9 cellular contexts compared by ENCODE assay signal in the genomic region with DNA sequence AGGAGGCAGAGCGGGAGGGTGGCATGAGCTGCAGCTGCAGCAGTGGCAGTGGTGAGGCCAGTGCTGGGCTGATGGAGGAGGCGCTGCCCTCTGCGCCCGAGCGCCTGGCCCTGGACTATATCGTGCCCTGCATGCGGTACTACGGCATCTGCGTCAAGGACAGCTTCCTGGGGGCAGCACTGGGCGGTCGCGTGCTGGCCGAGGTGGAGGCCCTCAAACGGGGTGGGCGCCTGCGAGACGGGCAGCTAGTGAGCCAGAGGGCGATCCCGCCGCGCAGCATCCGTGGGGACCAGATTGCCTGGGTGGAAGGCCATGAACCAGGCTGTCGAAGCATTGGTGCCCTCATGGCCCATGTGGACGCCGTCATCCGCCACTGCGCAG. TPM values are rescaled to one million over a fixed set of nuclear protein-coding genes. Genes with fewer than 3 reads are reported as not detected.
DNase-seq lines count a peak whose midpoint lies in the region; ATAC-seq and TF ChIP-seq lines count a peak whose summit lies in the region.
"Had no signal": no experiment of that assay in that cellular context is flagged by ENCODE, and none has a peak within 500 bp of the region (broad histone marks: within the 10 kb centered on the region; RNA-seq: fewer than 3 reads in every experiment).

No MANE protein-coding gene starts in this region.

- H3K36me3 Mint-ChIP-seq in GM23338 (ENCODE audit: low read depth) (peaks cover 50% of the 10 kb centered on the region), WTC11 (peaks cover 9% of the 10 kb centered on the region)

- ATAC-seq in GM23338, result no peak
- no peak for ATAC-seq in WTC11
- ATAC-seq in HG02610 (IDR thresholded peaks at IDR 0.05; ENCODE audit: unreplicated experiment), result no peak
- ATAC-seq in HG03196 (IDR thresholded peaks at IDR 0.05; ENCODE audit: unreplicated experiment), result no peak

- H3K27ac Mint-ChIP-seq in GM23338 (no peak overlapping the region), WTC11 (no peak overlapping the region)

- no peaks in the 10 kb centered on the region for H3K9me2 ChIP-seq in GM23338 (ENCODE audit: insufficient read depth)

- H3K4me3 Mint-ChIP-seq in GM23338 (peak overlapping the region; percentile 95), WTC11 (peak overlapping the region; percentile 84)

- H3K27me3 ChIP-seq in GM23338 (ENCODE audit: insufficient read depth), result no peaks in the 10 kb centered on the region
- H3K27me3 ChIP-seq in skeletal muscle tissue (ENCODE audit: control insufficient read depth in 3 of 3, insufficient read depth in 3 of 3, low read length in 3 of 3), result no peaks in the 10 kb centered on the region

- DNase-seq in GM23338 (ENCODE audit: low spot score), result no peak
- DNase-seq in WTC11 (ENCODE audit: low spot score), result no peak
- no peak for DNase-seq in fibroblast of the aortic adventitia (ENCODE audit: low read depth)
- DNase-seq in NCI-H2107 (lab: John Stamatoyannopoulos, UW), result no peak
- no peak for DNase-seq in activated CD8-positive, alpha-beta memory T cell treated with anti-CD3 and anti-CD28 coated beads for 24 hours

- H4K20me1 ChIP-seq in GM23338 (replicated peaks; ENCODE audit: insufficient read depth), result peaks cover 46% of the 10 kb centered on the region

- H3K4me3 ChIP-seq in GM23338, result peak overlapping the region; percentile 89; the same call in 1 of the 2 replicates
- H3K4me3 ChIP-seq in fibroblast of the aortic adventitia (ENCODE audit: low read depth, low read length), result peak overlapping the region; percentile 86
- H3K4me3 ChIP-seq in skeletal muscle tissue (ENCODE audit: low read length in 3 of 3), result peak overlapping the region; percentile 56 to 81 (median 80)

- H3K9ac ChIP-seq in skeletal muscle tissue (ENCODE audit: low read depth in 1 of 3, low read length in 3 of 3), result peak overlapping the region; percentile 14 to 87 (median 70)

- H3K9me3 Mint-ChIP-seq in GM23338 (no peaks in the 10 kb centered on the region), WTC11 (no peaks in the 10 kb centered on the region)

- peaks cover 66% of the 10 kb centered on the region for H3K79me2 ChIP-seq in GM23338 (replicated peaks; ENCODE audit: insufficient read depth)

- H3K27ac ChIP-seq in GM23338 (ENCODE audit: low read depth) (no peak overlapping the region), skeletal muscle tissue (ENCODE audit: low read depth, low read length) (peak overlapping the region; percentile 85)

- H3K9me3 ChIP-seq in skeletal muscle tissue (ENCODE audit: control insufficient read depth in 3 of 3, low read length in 3 of 3), result no peaks in the 10 kb centered on the region

- no peak for TF ChIP-seq CTCF in GM23338 (conservative IDR thresholded peaks at IDR 0.05; ENCODE audit: low read depth in 2 of 2)
- TF ChIP-seq CTCF in WTC11 (IDR thresholded peaks at IDR 0.05), result no peak
- TF ChIP-seq CTCF in fibroblast of the aortic adventitia (IDR thresholded peaks at IDR 0.05; ENCODE audit: insufficient read depth, low read length), result no peak

- CTCF ChIA-PET in WTC11 (lab: Charles Lee), result no interaction called here

- H3K36me3 ChIP-seq in GM23338 (ENCODE audit: insufficient read depth), result peaks cover 8% of the 10 kb centered on the region; the same call in 1 of the 2 replicates
- H3K36me3 ChIP-seq in skeletal muscle tissue (ENCODE audit: control insufficient read depth in 3 of 3, insufficient read depth in 3 of 3, low read length in 3 of 3), result peaks cover 14 to 24% (median 16%) of the 10 kb centered on the region in 3 donors

- peaks cover 29% of the 10 kb centered on the region for H3F3A ChIP-seq in GM23338 (replicated peaks; ENCODE audit: low read depth)

- no peak overlapping the region for H2AFZ ChIP-seq in GM23338

- peaks cover 59% of the 10 kb centered on the region for H3K4me1 Mint-ChIP-seq in GM23338
- peaks cover 61% of the 10 kb centered on the region for H3K4me1 Mint-ChIP-seq in WTC11

- H3K27me3 Mint-ChIP-seq in GM23338 (ENCODE audit: insufficient read depth, low read depth, poor library complexity) (peaks cover 46% of the 10 kb centered on the region), WTC11 (ENCODE audit: low read depth) (no peaks in the 10 kb centered on the region)

- POLR2A ChIA-PET in WTC11 (lab: Charles Lee), result interaction anchor here (0.6 to 0.9 kb wide), 2 partner anchors 84 to 180 kb away, joined by 4 to 18 read pairs; a partner anchor contains a TSS

- H3K4me1 ChIP-seq in GM23338 (ENCODE audit: insufficient read depth) (peaks cover 54% of the 10 kb centered on the region), skeletal muscle tissue (ENCODE audit: control insufficient read depth in 3 of 3, insufficient read depth in 3 of 3, low read length in 3 of 3) (peaks cover 66 to 69% (median 66%) of the 10 kb centered on the region in 3 donors)

- peak overlapping the region; percentile 71; the same call in 1 of the 2 replicates for H3K4me2 ChIP-seq in GM23338

TF ChIP-seq in GM23338, 12 proteins besides CTCF, POLR2A, EP300 and RAD21 (continues in another document):
- no peak for TF ChIP-seq ZNF114 (CRISPR knock-in tag; IDR thresholded peaks at IDR 0.05)

TF ChIP-seq in WTC11, 78 proteins besides CTCF, POLR2A, EP300 and RAD21:
- TF ChIP-seq, protein P1, sequence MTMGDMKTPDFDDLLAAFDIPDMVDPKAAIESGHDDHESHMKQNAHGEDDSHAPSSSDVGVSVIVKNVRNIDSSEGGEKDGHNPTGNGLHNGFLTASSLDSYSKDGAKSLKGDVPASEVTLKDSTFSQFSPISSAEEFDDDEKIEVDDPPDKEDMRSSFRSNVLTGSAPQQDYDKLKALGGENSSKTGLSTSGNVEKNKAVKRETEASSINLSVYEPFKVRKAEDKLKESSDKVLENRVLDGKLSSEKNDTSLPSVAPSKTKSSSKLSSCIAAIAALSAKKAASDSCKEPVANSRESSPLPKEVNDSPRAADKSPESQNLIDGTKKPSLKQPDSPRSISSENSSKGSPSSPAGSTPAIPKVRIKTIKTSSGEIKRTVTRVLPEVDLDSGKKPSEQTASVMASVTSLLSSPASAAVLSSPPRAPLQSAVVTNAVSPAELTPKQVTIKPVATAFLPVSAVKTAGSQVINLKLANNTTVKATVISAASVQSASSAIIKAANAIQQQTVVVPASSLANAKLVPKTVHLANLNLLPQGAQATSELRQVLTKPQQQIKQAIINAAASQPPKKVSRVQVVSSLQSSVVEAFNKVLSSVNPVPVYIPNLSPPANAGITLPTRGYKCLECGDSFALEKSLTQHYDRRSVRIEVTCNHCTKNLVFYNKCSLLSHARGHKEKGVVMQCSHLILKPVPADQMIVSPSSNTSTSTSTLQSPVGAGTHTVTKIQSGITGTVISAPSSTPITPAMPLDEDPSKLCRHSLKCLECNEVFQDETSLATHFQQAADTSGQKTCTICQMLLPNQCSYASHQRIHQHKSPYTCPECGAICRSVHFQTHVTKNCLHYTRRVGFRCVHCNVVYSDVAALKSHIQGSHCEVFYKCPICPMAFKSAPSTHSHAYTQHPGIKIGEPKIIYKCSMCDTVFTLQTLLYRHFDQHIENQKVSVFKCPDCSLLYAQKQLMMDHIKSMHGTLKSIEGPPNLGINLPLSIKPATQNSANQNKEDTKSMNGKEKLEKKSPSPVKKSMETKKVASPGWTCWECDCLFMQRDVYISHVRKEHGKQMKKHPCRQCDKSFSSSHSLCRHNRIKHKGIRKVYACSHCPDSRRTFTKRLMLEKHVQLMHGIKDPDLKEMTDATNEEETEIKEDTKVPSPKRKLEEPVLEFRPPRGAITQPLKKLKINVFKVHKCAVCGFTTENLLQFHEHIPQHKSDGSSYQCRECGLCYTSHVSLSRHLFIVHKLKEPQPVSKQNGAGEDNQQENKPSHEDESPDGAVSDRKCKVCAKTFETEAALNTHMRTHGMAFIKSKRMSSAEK (CRISPR knock-in tag; IDR thresholded peaks at IDR 0.05; ENCODE audit: borderline replicate concordance), result no peak
- TF ChIP-seq CBFB (CRISPR knock-in tag; IDR thresholded peaks at IDR 0.05; ENCODE audit: low read depth), result no peak
- peak; percentile 35; the same call in 1 of the 2 replicates for TF ChIP-seq FOXP1 (CRISPR knock-in tag; IDR thresholded peaks at IDR 0.05; ENCODE audit: borderline replicate concordance)
TF ChIP-seq in WTC11: peak in this region for 1.

RNA-seq across cellular contexts. Expression of a gene that starts 2.0 kb away (rescaled TPM):
- total RNA-seq in GM23338 (2014; rRNA removed; shearing (Covaris generic)), result 98.3 and 118 TPM in 2 replicates
- 55.8 and 59.9 TPM in 2 replicates for polyA plus RNA-seq in GM23338 (2016; fragmentation: Nextera tagmentation; extraction: Ambion mirVana)
- 97.7 to 106 TPM (median 102 TPM) in 3 replicates for total RNA-seq in WTC11 (2021)
- 60.6 and 64.2 TPM in 2 replicates for total RNA-seq in fibroblast of the aortic adventitia (ENCODE audit: low replicate concordance)
- 37.1 TPM for total RNA-seq in skeletal muscle tissue

RNA-seq across cellular contexts. Expression of a gene that starts 22.9 kb away (rescaled TPM):
- total RNA-seq in GM23338 (2014; rRNA removed; shearing (Covaris generic)), result 27.4 and 32.6 TPM in 2 replicates
- polyA plus RNA-seq in GM23338 (2016; fragmentation: Nextera tagmentation; extraction: Ambion mirVana), result 23.0 and 29.0 TPM in 2 replicates
- total RNA-seq in WTC11 (2021) (29.7 to 34.1 TPM (median 30.5 TPM) in 3 replicates), fibroblast of the aortic adventitia (ENCODE audit: low replicate concordance) (9.0 and 10.1 TPM in 2 replicates), skeletal muscle tissue (2.1 TPM)

RNA-seq across cellular contexts. Expression of a gene that starts 25.7 kb away (rescaled TPM):
- total RNA-seq in GM23338 (2014; rRNA removed; shearing (Covaris generic)), result not detected in 2 replicates
- not detected in 2 replicates for polyA plus RNA-seq in GM23338 (2016; fragmentation: Nextera tagmentation; extraction: Ambion mirVana)
- total RNA-seq in WTC11 (2021), result not detected in 3 replicates
- not detected in 2 replicates for total RNA-seq in fibroblast of the aortic adventitia (ENCODE audit: low replicate concordance)
- 2.1 TPM for total RNA-seq in skeletal muscle tissue
- total RNA-seq: T-helper 1 cell treated with Interleukin-12 subunit alpha and Interleukin-12 subunit beta and Interleukin-4 antibody, amounts not matched to agents 30 ng/mL and 1 ng/mL, for 36 hours had no signal

RNA-seq across cellular contexts. Expression of a gene that starts 49.3 kb away (rescaled TPM):
- not detected in 2 replicates for total RNA-seq in GM23338 (2014; rRNA removed; shearing (Covaris generic))
- polyA plus RNA-seq in GM23338 (2016; fragmentation: Nextera tagmentation; extraction: Ambion mirVana), result 0.39 TPM in 1 of 2 replicates, not detected in the other
- total RNA-seq in WTC11 (2021) (0.25 to 0.80 TPM (median 0.28 TPM) in 3 replicates), fibroblast of the aortic adventitia (ENCODE audit: low replicate concordance) (not detected in 2 replicates), skeletal muscle tissue (not detected)
- total RNA-seq: T-helper 1 cell treated with Interleukin-12 subunit alpha and Interleukin-12 subunit beta and Interleukin-4 antibody, amounts not matched to agents 30 ng/mL and 1 ng/mL, for 36 hours had no signal

RNA-seq across cellular contexts. Expression of a gene that starts 50.0 kb away (rescaled TPM):
- 239 and 295 TPM in 2 replicates for total RNA-seq in GM23338 (2014; rRNA removed; shearing (Covaris generic))
- polyA plus RNA-seq in GM23338 (2016; fragmentation: Nextera tagmentation; extraction: Ambion mirVana), result 321 and 326 TPM in 2 replicates
- total RNA-seq in WTC11 (2021), result 215 to 227 TPM (median 218 TPM) in 3 replicates
- total RNA-seq in fibroblast of the aortic adventitia (ENCODE audit: low replicate concordance), result 19.1 and 29.8 TPM in 2 replicates
- 7.8 TPM for total RNA-seq in skeletal muscle tissue
